ENCODE assay signal across 14 cellular contexts in genomic region chr7:140719711-140720110, GRCh38. TPM values are rescaled to one million over a fixed set of nuclear protein-coding genes. Genes with fewer than 3 reads are reported as not detected.
DNase-seq lines count a peak whose midpoint lies in the region; FAIRE-seq and TF ChIP-seq lines count a peak whose summit lies in the region.
"Had no signal": no experiment of that assay in that cellular context is flagged by ENCODE, and none has a peak within 500 bp of the region (broad histone marks: within the 10 kb centered on the region; RNA-seq: fewer than 3 reads in every experiment).

No MANE protein-coding gene starts in this region.

- H3K27ac Mint-ChIP-seq in astrocyte (ENCODE audit: unreplicated experiment): peak overlapping the region; percentile 63
- H3K27ac Mint-ChIP-seq: activated CD8-positive, alpha-beta memory T cell treated with anti-CD3 and anti-CD28 coated beads, Interleukin-2, amount 10 ng/mL, durations not matched to agents 7 days and 5 days; activated naive CD8-positive, alpha-beta T cell treated with anti-CD3 and anti-CD28 coated beads for 36 hours had no signal

- H3K27me3 ChIP-seq in astrocyte (ENCODE audit: insufficient read depth, low read length): no peaks in the 10 kb centered on the region
- H3K27me3 ChIP-seq: colonic mucosa, gastrocnemius medialis had no signal

- DNase-seq in GF-D8 (lab: John Stamatoyannopoulos, UW) (peak; percentile 49), NCI-H187 (lab: John Stamatoyannopoulos, UW) (peak; percentile 44 to 55), astrocyte (ENCODE audit: low read depth) (peak; percentile 10), lung microvascular endothelial cell (ENCODE audit: low read depth in 2 of 2) (peak; percentile 38 to 62), D341Med (ENCODE audit: low spot score) (no peak), superior temporal gyrus (ENCODE audit: extremely low spot score) (no peak), NCI-H1105 (lab: John Stamatoyannopoulos, UW) (no peak)
- no peak for DNase-seq in activated CD4-positive, alpha-beta T cell treated with anti-CD3 and anti-CD28 coated beads, Interleukin-2, amount 50 U/mL, for 4 hours
- DNase-seq: activated CD8-positive, alpha-beta memory T cell treated with anti-CD3 and anti-CD28 coated beads, Interleukin-2, amount 10 ng/mL, durations not matched to agents 7 days and 5 days; activated naive CD8-positive, alpha-beta T cell treated with anti-CD3 and anti-CD28 coated beads for 36 hours; colonic mucosa; gastrocnemius medialis; NCI-H1930 had no signal

- H3K27ac ChIP-seq in astrocyte (ENCODE audit: low read depth, low read length): no peak overlapping the region
- H3K27ac ChIP-seq: colonic mucosa, gastrocnemius medialis had no signal

- no peaks in the 10 kb centered on the region for H3K36me3 ChIP-seq in astrocyte (ENCODE audit: insufficient read depth, low read length)
- H3K36me3 ChIP-seq: colonic mucosa, gastrocnemius medialis had no signal

- peaks cover 7% of the 10 kb centered on the region for H3K36me3 Mint-ChIP-seq in astrocyte (ENCODE audit: low read depth, unreplicated experiment)

- no peak overlapping the region for H3K4me3 Mint-ChIP-seq in astrocyte (ENCODE audit: unreplicated experiment)
- H3K4me3 Mint-ChIP-seq: activated CD8-positive, alpha-beta memory T cell treated with anti-CD3 and anti-CD28 coated beads, Interleukin-2, amount 10 ng/mL, durations not matched to agents 7 days and 5 days; activated naive CD8-positive, alpha-beta T cell treated with anti-CD3 and anti-CD28 coated beads for 36 hours; neural crest cell had no signal

- H3K9ac ChIP-seq in astrocyte (ENCODE audit: low read length): no peak overlapping the region

- TF ChIP-seq CTCF in astrocyte (IDR thresholded peaks at IDR 0.05; ENCODE audit: insufficient read depth, low read depth, low read length): no peak

- no peak overlapping the region for H2AFZ ChIP-seq in astrocyte (ENCODE audit: low read depth, low read length)

- no peaks in the 10 kb centered on the region for H4K20me1 ChIP-seq in astrocyte (ENCODE audit: insufficient read depth, low read length)

- H3K9me3 Mint-ChIP-seq in astrocyte (ENCODE audit: unreplicated experiment): no peaks in the 10 kb centered on the region
- H3K9me3 Mint-ChIP-seq: activated naive CD8-positive, alpha-beta T cell treated with anti-CD3 and anti-CD28 coated beads for 36 hours; neural crest cell had no signal

- H3K4me1 ChIP-seq in astrocyte (ENCODE audit: insufficient read depth, low read length): no peaks in the 10 kb centered on the region
- H3K4me1 ChIP-seq: colonic mucosa, gastrocnemius medialis had no signal

- peaks cover 4% of the 10 kb centered on the region for H3K4me1 Mint-ChIP-seq in astrocyte (ENCODE audit: low read depth, unreplicated experiment)
- H3K4me1 Mint-ChIP-seq: neural crest cell had no signal

- H3K27me3 Mint-ChIP-seq in astrocyte (ENCODE audit: low read depth, unreplicated experiment): no peaks in the 10 kb centered on the region
- H3K27me3 Mint-ChIP-seq: activated CD8-positive, alpha-beta memory T cell treated with anti-CD3 and anti-CD28 coated beads, Interleukin-2, amount 10 ng/mL, durations not matched to agents 7 days and 5 days; activated naive CD8-positive, alpha-beta T cell treated with anti-CD3 and anti-CD28 coated beads for 36 hours had no signal

- no peaks in the 10 kb centered on the region for H3K79me2 ChIP-seq in astrocyte (ENCODE audit: insufficient read depth, low read length)

- no peak overlapping the region for H3K4me3 ChIP-seq in astrocyte (ENCODE audit: insufficient read depth, low read depth, low read length)
- H3K4me3 ChIP-seq: colonic mucosa, gastrocnemius medialis had no signal

- no peak overlapping the region for H3K4me2 ChIP-seq in astrocyte (ENCODE audit: low read length)

- H3K9me3 ChIP-seq in astrocyte (ENCODE audit: insufficient read depth, low read depth, low read length): no peaks in the 10 kb centered on the region
- H3K9me3 ChIP-seq: colonic mucosa, gastrocnemius medialis had no signal

- no peak for FAIRE-seq in astrocyte (lab: Jason Lieb, UNC)

RNA-seq across cellular contexts. Expression of gene NDUFB2, which starts 23.2 kb away (rescaled TPM):
- total RNA-seq in astrocyte (218 and 254 TPM in 2 replicates), lung microvascular endothelial cell (102 and 167 TPM in 2 replicates)

RNA-seq across cellular contexts. Expression of gene ADCK2, which starts 47.0 kb away (rescaled TPM):
- total RNA-seq in astrocyte (11.5 and 12.4 TPM in 2 replicates), lung microvascular endothelial cell (24.2 and 45.4 TPM in 2 replicates)

Comparison
In these comparisons a context has a peak if more than half of its experiments do, and no peak if none do; other contexts are left out.
1. DNase-seq: peak in GF-D8 (single experiment), NCI-H187 (2 of 2), astrocyte (single experiment) and lung microvascular endothelial cell (2 of 2); none in D341Med (single experiment), superior temporal gyrus (single experiment), activated CD4-positive, alpha-beta T cell treated with anti-CD3 and anti-CD28 coated beads, Interleukin-2, amount 50 U/mL, for 4 hours (0 of 2) and NCI-H1105 (single experiment).